Comparison of ENCODE assay signal across 12 cellular contexts in genomic region chr2:209790066-209790728, GRCh38. TPM values are rescaled to one million over a fixed set of nuclear protein-coding genes. Genes with fewer than 3 reads are reported as not detected.
A peak's percentile ranks its signal among the peaks of the same experiment; 100 is the strongest.
DNase-seq lines count a peak whose midpoint lies in the region; ATAC-seq and TF ChIP-seq lines count a peak whose summit lies in the region.
"Had no signal": no experiment of that assay in that cellular context is flagged by ENCODE, and none has a peak within 500 bp of the region (broad histone marks: within the 10 kb centered on the region; RNA-seq: fewer than 3 reads in every experiment).

No MANE protein-coding gene starts in this region.

- no peaks in the 10 kb centered on the region for H3K79me2 ChIP-seq in KMS-11 (ENCODE audit: insufficient read depth, low read depth)

- H4K20me1 ChIP-seq in KMS-11 (ENCODE audit: insufficient read depth), result no peaks in the 10 kb centered on the region

- WGBS in heart right ventricle, 2 donors, result 62 to 69% methylated on average over 6 of the region's 6 CpGs
- 44 to 56% (median 53%) methylated on average over 6 of the region's 6 CpGs for WGBS in stomach, 5 donors

- no peak for DNase-seq in heart right ventricle
- no peak for DNase-seq in left ventricle myocardium superior
- DNase-seq in activated naive CD8-positive, alpha-beta T cell treated with anti-CD3 and anti-CD28 coated beads, Interleukin-2, amount 50 U/mL, for 24 hours, result no peak
- no peak for DNase-seq in stomach
- no peak for DNase-seq in NCI-H2081 treated with DMSO at 0.1 percent for 48 hours (lab: John Stamatoyannopoulos, UW)
- DNase-seq in substantia nigra (lab: John Stamatoyannopoulos, UW), result no peak
- no peak for DNase-seq in endothelial cell (ENCODE audit: low spot score)
- DNase-seq: effector CD8-positive, alpha-beta T cell; islet precursor cell; stimulated activated CD4-positive, alpha-beta T cell treated with anti-CD3 and anti-CD28 coated beads, Interleukin-12 subunit alpha, Interleukin-12 subunit beta, amount 100 ng/mL, for 4 hours; trophoblast cell had no signal

- H3K9me3 ChIP-seq in heart right ventricle (no peaks in the 10 kb centered on the region), stomach (no peaks in the 10 kb centered on the region)

- H3K4me3 ChIP-seq in heart right ventricle, result peak overlapping the region in 6 of 10 donors; percentile 8 to 35 (median 18)
- no peak overlapping the region for H3K4me3 ChIP-seq in KMS-11 (IDR thresholded peaks at IDR 0.05; ENCODE audit: insufficient read depth, low read depth, low read length)
- peak overlapping the region in 3 of 4 donors; percentile 7 to 34 (median 22) for H3K4me3 ChIP-seq in stomach

- peak overlapping the region; percentile 12 for H3K4me3 Mint-ChIP-seq in activated naive CD8-positive, alpha-beta T cell treated with anti-CD3 and anti-CD28 coated beads, Interleukin-2, amount 50 U/mL, for 24 hours
- H3K4me3 Mint-ChIP-seq in endothelial cell (ENCODE audit: unreplicated experiment), result no peak overlapping the region

- H3K36me3 ChIP-seq in heart right ventricle, result no peaks in the 10 kb centered on the region
- no peaks in the 10 kb centered on the region for H3K36me3 ChIP-seq in KMS-11 (ENCODE audit: insufficient read depth)
- no peaks in the 10 kb centered on the region for H3K36me3 ChIP-seq in stomach

- TF ChIP-seq POLR2A in stomach (IDR thresholded peaks at IDR 0.05), result no peak

- ATAC-seq in heart right ventricle (no peak), left ventricle myocardium superior (no peak)
- no peak for ATAC-seq in activated naive CD8-positive, alpha-beta T cell treated with anti-CD3 and anti-CD28 coated beads, Interleukin-2, amount 50 U/mL, for 24 hours

- no peaks in the 10 kb centered on the region for H3K4me1 Mint-ChIP-seq in activated naive CD8-positive, alpha-beta T cell treated with anti-CD3 and anti-CD28 coated beads, Interleukin-2, amount 50 U/mL, for 24 hours
- no peaks in the 10 kb centered on the region for H3K4me1 Mint-ChIP-seq in endothelial cell (ENCODE audit: unreplicated experiment)

- H3K9ac ChIP-seq in KMS-11, result no peak overlapping the region

- H3K27ac Mint-ChIP-seq in activated naive CD8-positive, alpha-beta T cell treated with anti-CD3 and anti-CD28 coated beads, Interleukin-2, amount 50 U/mL, for 24 hours, result no peak overlapping the region
- no peak overlapping the region for H3K27ac Mint-ChIP-seq in endothelial cell (ENCODE audit: unreplicated experiment)

- no peaks in the 10 kb centered on the region for H3K27me3 Mint-ChIP-seq in activated naive CD8-positive, alpha-beta T cell treated with anti-CD3 and anti-CD28 coated beads, Interleukin-2, amount 50 U/mL, for 24 hours
- H3K27me3 Mint-ChIP-seq in endothelial cell (ENCODE audit: unreplicated experiment), result no peaks in the 10 kb centered on the region

- H3K4me2 ChIP-seq in KMS-11, result peak overlapping the region; percentile 11

- no peaks in the 10 kb centered on the region for H3K36me3 Mint-ChIP-seq in activated naive CD8-positive, alpha-beta T cell treated with anti-CD3 and anti-CD28 coated beads, Interleukin-2, amount 50 U/mL, for 24 hours (ENCODE audit: low read depth)
- no peaks in the 10 kb centered on the region for H3K36me3 Mint-ChIP-seq in endothelial cell (ENCODE audit: low read depth, unreplicated experiment)

- TF ChIP-seq CTCF in heart right ventricle (IDR thresholded peaks at IDR 0.05) (no peak), KMS-11 (conservative IDR thresholded peaks at IDR 0.05; ENCODE audit: low read depth, low read length) (no peak), stomach (IDR thresholded peaks at IDR 0.05) (no peak), endothelial cell (IDR thresholded peaks at IDR 0.05; ENCODE audit: unreplicated experiment) (no peak)

- no peak overlapping the region for H3K27ac ChIP-seq in heart right ventricle
- no peak overlapping the region for H3K27ac ChIP-seq in KMS-11
- H3K27ac ChIP-seq in stomach, result no peak overlapping the region
- no peak overlapping the region for H3K27ac ChIP-seq in substantia nigra (ENCODE audit: low read depth, low read length, poor library complexity, severe bottlenecking)

- no peaks in the 10 kb centered on the region for H3K9me3 Mint-ChIP-seq in activated naive CD8-positive, alpha-beta T cell treated with anti-CD3 and anti-CD28 coated beads, Interleukin-2, amount 50 U/mL, for 24 hours
- H3K9me3 Mint-ChIP-seq in endothelial cell (ENCODE audit: unreplicated experiment), result no peaks in the 10 kb centered on the region

- H2AFZ ChIP-seq in KMS-11 (ENCODE audit: low read depth), result 0 out of 2 replicates have a peak overlapping the region, but pooled peaks have one; percentile 18

- H3K4me1 ChIP-seq in heart right ventricle (no peaks in the 10 kb centered on the region), KMS-11 (ENCODE audit: low read depth, poor library complexity, severe bottlenecking) (peaks cover 4% of the 10 kb centered on the region), stomach (no peaks in the 10 kb centered on the region)

- intact Hi-C loops in heart right ventricle (cut with DNase I) (no loop called here), left ventricle myocardium superior (cut with micrococcal nuclease) (no loop called here), stomach (cut with DNase I; ENCODE audit: low total_unique reads) (no loop called here)

- H3K27me3 ChIP-seq in heart right ventricle (no peaks in the 10 kb centered on the region), KMS-11 (ENCODE audit: insufficient read depth, low read depth) (no peaks in the 10 kb centered on the region), stomach (no peaks in the 10 kb centered on the region)

- TF ChIP-seq EP300 in stomach (IDR thresholded peaks at IDR 0.05), result no peak

RNA-seq across cellular contexts. Expression of gene UNC80, which starts 18.6 kb away (rescaled TPM):
- total RNA-seq in heart right ventricle, result 1 to 10 TPM in 1 of 10 donors, under 1 TPM in 6, not detected in 3; 0.15 to 1.3 (median 0.34) TPM
- polyA plus RNA-seq in heart right ventricle, result under 1 TPM in 1 of 2 donors, not detected in 1; under 0.01 TPM
- total RNA-seq in left ventricle myocardium superior, result not detected
- total RNA-seq in stomach, result 1 to 10 TPM in 2 of 5 donors, under 1 TPM in 2, not detected in 1; 0.29 to 5.1 (median 0.73) TPM
- under 1 TPM; 0.08 to 0.15 (median 0.12) TPM for polyA plus RNA-seq in stomach
- total RNA-seq in endothelial cell (ENCODE audit: unreplicated experiment), result 0.05 TPM
